In genomic region chr4:26080876-26081628, GRCh38 we compare ENCODE assay signal across 13 cellular contexts.
DNase-seq lines count a peak whose midpoint lies in the region; ATAC-seq and TF ChIP-seq lines count a peak whose summit lies in the region.
"Had no signal": no experiment of that assay in that cellular context is flagged by ENCODE, and none has a peak within 500 bp of the region (broad histone marks: within the 10 kb centered on the region; RNA-seq: fewer than 3 reads in every experiment).

No MANE protein-coding gene starts in this region.

- peak overlapping the region; percentile 87 for H3K27ac Mint-ChIP-seq in activated naive CD4-positive, alpha-beta T cell treated with anti-CD3 and anti-CD28 coated beads, Interleukin-2, amount 50 U/mL, for 24 hours
- H3K27ac Mint-ChIP-seq in activated naive CD4-positive, alpha-beta T cell treated with anti-CD3 and anti-CD28 coated beads, Interleukin-2, amount 10 ng/mL, durations not matched to agents 7 days and 5 days = no peak overlapping the region
- H3K27ac Mint-ChIP-seq in T-helper 17 cell (peak overlapping the region; percentile 88), type B pancreatic cell (no peak overlapping the region)
- H3K27ac Mint-ChIP-seq in activated naive CD8-positive, alpha-beta T cell treated with anti-CD3 and anti-CD28 coated beads, Interleukin-2, amount 50 U/mL, for 24 hours = peak overlapping the region; percentile 91
- peak overlapping the region in 1 of 2 donors; percentile 83 for H3K27ac Mint-ChIP-seq in stimulated activated naive CD8-positive, alpha-beta T cell treated with anti-CD3 and anti-CD28 coated beads, Interleukin-15, amount 100 ng/mL, for 72 hours

- CTCF ChIA-PET in activated naive CD4-positive, alpha-beta T cell treated with anti-CD3 and anti-CD28 coated beads, Interleukin-2, amount 10 ng/mL, durations not matched to agents 7 days and 5 days (lab: Charles Lee) = interaction anchor here (1.7 kb wide), 1 partner anchor 13 kb away, joined by 6 read pairs; no protein-coding TSS in a partner anchor

- H3K9me3 ChIP-seq in T-helper 17 cell (ENCODE audit: control insufficient read depth, low read length, poor library complexity, severe bottlenecking) (no peaks in the 10 kb centered on the region), vagina (no peaks in the 10 kb centered on the region)
- H3K9me3 ChIP-seq: mucosa of descending colon, prostate gland, transverse colon had no signal

- H3K4me3 Mint-ChIP-seq in activated naive CD4-positive, alpha-beta T cell treated with anti-CD3 and anti-CD28 coated beads, Interleukin-2, amount 50 U/mL, for 24 hours = no peak overlapping the region
- H3K4me3 Mint-ChIP-seq in activated naive CD4-positive, alpha-beta T cell treated with anti-CD3 and anti-CD28 coated beads, Interleukin-2, amount 10 ng/mL, durations not matched to agents 7 days and 5 days = no peak overlapping the region
- H3K4me3 Mint-ChIP-seq in T-helper 17 cell = peak overlapping the region; percentile 19
- H3K4me3 Mint-ChIP-seq in activated naive CD8-positive, alpha-beta T cell treated with anti-CD3 and anti-CD28 coated beads, Interleukin-2, amount 50 U/mL, for 24 hours = no peak overlapping the region
- peak overlapping the region; percentile 1 to 40 for H3K4me3 Mint-ChIP-seq in stimulated activated naive CD8-positive, alpha-beta T cell treated with anti-CD3 and anti-CD28 coated beads, Interleukin-15, amount 100 ng/mL, for 72 hours
- no peak overlapping the region for H3K4me3 Mint-ChIP-seq in type B pancreatic cell
- H3K4me3 Mint-ChIP-seq: central memory CD8-positive, alpha-beta T cell had no signal

- peaks cover 60% of the 10 kb centered on the region for H3K4me1 Mint-ChIP-seq in activated naive CD4-positive, alpha-beta T cell treated with anti-CD3 and anti-CD28 coated beads, Interleukin-2, amount 50 U/mL, for 24 hours
- peaks cover 62% of the 10 kb centered on the region for H3K4me1 Mint-ChIP-seq in activated naive CD4-positive, alpha-beta T cell treated with anti-CD3 and anti-CD28 coated beads, Interleukin-2, amount 10 ng/mL, durations not matched to agents 7 days and 5 days
- peaks cover 24% of the 10 kb centered on the region for H3K4me1 Mint-ChIP-seq in T-helper 17 cell
- peaks cover 95% of the 10 kb centered on the region for H3K4me1 Mint-ChIP-seq in activated naive CD8-positive, alpha-beta T cell treated with anti-CD3 and anti-CD28 coated beads, Interleukin-2, amount 50 U/mL, for 24 hours
- H3K4me1 Mint-ChIP-seq in stimulated activated naive CD8-positive, alpha-beta T cell treated with anti-CD3 and anti-CD28 coated beads, Interleukin-15, amount 100 ng/mL, for 72 hours = peaks cover 78% of the 10 kb centered on the region
- H3K4me1 Mint-ChIP-seq in type B pancreatic cell (ENCODE audit: unreplicated experiment) = peaks cover 21% of the 10 kb centered on the region

- DNase-seq in activated naive CD4-positive, alpha-beta T cell treated with anti-CD3 and anti-CD28 coated beads, Interleukin-2, amount 10 ng/mL, durations not matched to agents 7 days and 5 days = no peak
- no peak for DNase-seq in T-helper 17 cell
- DNase-seq in activated naive CD8-positive, alpha-beta T cell treated with anti-CD3 and anti-CD28 coated beads, Interleukin-2, amount 50 U/mL, for 24 hours = no peak
- no peak for DNase-seq in stimulated activated naive CD8-positive, alpha-beta T cell treated with anti-CD3 and anti-CD28 coated beads, Interleukin-15, amount 100 ng/mL, for 72 hours
- no peak for DNase-seq in vagina (ENCODE audit: extremely low spot score in 2 of 2)
- DNase-seq in type B pancreatic cell (ENCODE audit: extremely low spot score, unreplicated experiment) = no peak
- DNase-seq: activated effector memory CD4-positive, alpha-beta T cell treated with anti-CD3 and anti-CD28 coated beads, Interleukin-2, amount 50 U/mL, for 16 hours; stomach; transverse colon had no signal

- no peak for TF ChIP-seq POLR2A in vagina (IDR thresholded peaks at IDR 0.05)

- H3K36me3 ChIP-seq in vagina = no peaks in the 10 kb centered on the region
- H3K36me3 ChIP-seq: prostate gland, stomach, transverse colon had no signal

- TF ChIP-seq CTCF in vagina (IDR thresholded peaks at IDR 0.05) (no peak), type B pancreatic cell (conservative IDR thresholded peaks at IDR 0.05) (no peak)

- H3K4me3 ChIP-seq in vagina = no peak overlapping the region
- H3K4me3 ChIP-seq: mucosa of descending colon, prostate gland, stomach, transverse colon had no signal

- intact Hi-C loops in vagina (cut with DNase I) = loop anchor here (5.0 kb wide), 1 partner anchor 241 kb away; the partner anchor contains the start of gene RBPJ

- peaks cover 7% of the 10 kb centered on the region for H3K36me3 Mint-ChIP-seq in activated naive CD4-positive, alpha-beta T cell treated with anti-CD3 and anti-CD28 coated beads, Interleukin-2, amount 50 U/mL, for 24 hours
- H3K36me3 Mint-ChIP-seq in activated naive CD4-positive, alpha-beta T cell treated with anti-CD3 and anti-CD28 coated beads, Interleukin-2, amount 10 ng/mL, durations not matched to agents 7 days and 5 days = peaks cover 8% of the 10 kb centered on the region
- no peaks in the 10 kb centered on the region for H3K36me3 Mint-ChIP-seq in T-helper 17 cell (ENCODE audit: low read depth)
- peaks cover 27% of the 10 kb centered on the region for H3K36me3 Mint-ChIP-seq in activated naive CD8-positive, alpha-beta T cell treated with anti-CD3 and anti-CD28 coated beads, Interleukin-2, amount 50 U/mL, for 24 hours (ENCODE audit: low read depth)
- no peaks in the 10 kb centered on the region for H3K36me3 Mint-ChIP-seq in type B pancreatic cell

- ATAC-seq in T-helper 17 cell = peak; percentile 49
- no peak for ATAC-seq in activated naive CD8-positive, alpha-beta T cell treated with anti-CD3 and anti-CD28 coated beads, Interleukin-2, amount 50 U/mL, for 24 hours
- peak; percentile 38 for ATAC-seq in stimulated activated naive CD8-positive, alpha-beta T cell treated with anti-CD3 and anti-CD28 coated beads, Interleukin-15, amount 100 ng/mL, for 72 hours

- no peak overlapping the region for H3K27ac ChIP-seq in vagina
- H3K27ac ChIP-seq: prostate gland, stomach, transverse colon had no signal

- no peaks in the 10 kb centered on the region for H3K27me3 Mint-ChIP-seq in activated naive CD4-positive, alpha-beta T cell treated with anti-CD3 and anti-CD28 coated beads, Interleukin-2, amount 50 U/mL, for 24 hours
- no peaks in the 10 kb centered on the region for H3K27me3 Mint-ChIP-seq in activated naive CD4-positive, alpha-beta T cell treated with anti-CD3 and anti-CD28 coated beads, Interleukin-2, amount 10 ng/mL, durations not matched to agents 7 days and 5 days
- peaks cover 26% of the 10 kb centered on the region for H3K27me3 Mint-ChIP-seq in T-helper 17 cell
- peaks cover 6% of the 10 kb centered on the region for H3K27me3 Mint-ChIP-seq in activated naive CD8-positive, alpha-beta T cell treated with anti-CD3 and anti-CD28 coated beads, Interleukin-2, amount 50 U/mL, for 24 hours
- H3K27me3 Mint-ChIP-seq in stimulated activated naive CD8-positive, alpha-beta T cell treated with anti-CD3 and anti-CD28 coated beads, Interleukin-15, amount 100 ng/mL, for 72 hours = peaks cover 26% of the 10 kb centered on the region
- peaks cover 13% of the 10 kb centered on the region for H3K27me3 Mint-ChIP-seq in type B pancreatic cell

- peaks cover 7% of the 10 kb centered on the region for H3K9me3 Mint-ChIP-seq in activated naive CD4-positive, alpha-beta T cell treated with anti-CD3 and anti-CD28 coated beads, Interleukin-2, amount 50 U/mL, for 24 hours
- H3K9me3 Mint-ChIP-seq in activated naive CD4-positive, alpha-beta T cell treated with anti-CD3 and anti-CD28 coated beads, Interleukin-2, amount 10 ng/mL, durations not matched to agents 7 days and 5 days = peaks cover 17% of the 10 kb centered on the region
- H3K9me3 Mint-ChIP-seq in activated naive CD8-positive, alpha-beta T cell treated with anti-CD3 and anti-CD28 coated beads, Interleukin-2, amount 50 U/mL, for 24 hours = peaks cover 30% of the 10 kb centered on the region
- H3K9me3 Mint-ChIP-seq in stimulated activated naive CD8-positive, alpha-beta T cell treated with anti-CD3 and anti-CD28 coated beads, Interleukin-15, amount 100 ng/mL, for 72 hours = peaks cover 29 to 35% of the 10 kb centered on the region in 2 donors
- H3K9me3 Mint-ChIP-seq in type B pancreatic cell = peaks cover 4% of the 10 kb centered on the region
- H3K9me3 Mint-ChIP-seq: central memory CD8-positive, alpha-beta T cell had no signal

- H3K27me3 ChIP-seq in vagina = no peaks in the 10 kb centered on the region
- H3K27me3 ChIP-seq: stomach, transverse colon had no signal

- H3K4me1 ChIP-seq in vagina = peaks cover 21% of the 10 kb centered on the region

Comparison
In these comparisons a context has a peak if more than half of its experiments do, and no peak if none do; other contexts are left out.
1. H3K27ac Mint-ChIP-seq: peak in activated naive CD4-positive, alpha-beta T cell treated with anti-CD3 and anti-CD28 coated beads, Interleukin-2, amount 50 U/mL, for 24 hours (single experiment), T-helper 17 cell (single experiment) and activated naive CD8-positive, alpha-beta T cell treated with anti-CD3 and anti-CD28 coated beads, Interleukin-2, amount 50 U/mL, for 24 hours (single experiment); none in activated naive CD4-positive, alpha-beta T cell treated with anti-CD3 and anti-CD28 coated beads, Interleukin-2, amount 10 ng/mL, durations not matched to agents 7 days and 5 days (single experiment) and type B pancreatic cell (single experiment).
2. H3K4me3 Mint-ChIP-seq: peak in T-helper 17 cell (single experiment) and stimulated activated naive CD8-positive, alpha-beta T cell treated with anti-CD3 and anti-CD28 coated beads, Interleukin-15, amount 100 ng/mL, for 72 hours (2 of 2); none in activated naive CD4-positive, alpha-beta T cell treated with anti-CD3 and anti-CD28 coated beads, Interleukin-2, amount 50 U/mL, for 24 hours (single experiment), activated naive CD4-positive, alpha-beta T cell treated with anti-CD3 and anti-CD28 coated beads, Interleukin-2, amount 10 ng/mL, durations not matched to agents 7 days and 5 days (single experiment), activated naive CD8-positive, alpha-beta T cell treated with anti-CD3 and anti-CD28 coated beads, Interleukin-2, amount 50 U/mL, for 24 hours (single experiment) and type B pancreatic cell (single experiment).